Comparison of ENCODE assay signal across 7 cellular contexts in genomic region chr12:7926068-7926666, GRCh38. TPM values are rescaled to one million over a fixed set of nuclear protein-coding genes. Genes with fewer than 3 reads are reported as not detected.
A peak's percentile ranks its signal among the peaks of the same experiment; 100 is the strongest.
DNase-seq lines count a peak whose midpoint lies in the region; ATAC-seq and TF ChIP-seq lines count a peak whose summit lies in the region.
"Not testable (repeated sequence)": the region's sequence is repeated elsewhere in the genome, so short reads cannot be mapped to it uniquely, and the experiment has no call there.

No MANE protein-coding gene starts in this region.

- not testable (repeated sequence) for H3K4me1 ChIP-seq in GM23338 (ENCODE audit: insufficient read depth); smooth muscle cell (ENCODE audit: low read depth)
- peaks cover 14% of the 10 kb centered on the region for H3K4me1 ChIP-seq in endodermal cell (ENCODE audit: control insufficient read depth, insufficient read depth, low read length)

- peaks cover 64% of the 10 kb centered on the region for H3K79me2 ChIP-seq in GM23338 (replicated peaks; ENCODE audit: insufficient read depth)
- not testable (repeated sequence) for H3K79me2 ChIP-seq in smooth muscle cell (ENCODE audit: low read depth)

- not testable (repeated sequence) for H3K9me3 Mint-ChIP-seq in GM23338; activated T-cell treated with anti-CD3 and anti-CD28 coated beads, Interleukin-2, amount 50 U/mL, for 24 hours; activated naive CD4-positive, alpha-beta T cell treated with anti-CD3 and anti-CD28 coated beads, Interleukin-2, amount 50 U/mL, for 24 hours; endodermal cell

- H3K9me2 ChIP-seq in GM23338 (ENCODE audit: insufficient read depth): not testable (repeated sequence)

- H2AFZ ChIP-seq in GM23338; smooth muscle cell (ENCODE audit: low read depth): not testable (repeated sequence)

- 95 to 96% methylated on average over 5 of the region's 5 CpGs for WGBS in endodermal cell (ENCODE audit: insufficient coverage in 1 of 2, insufficient read length in 1 of 2), 2 experiments
- 89% methylated on average over 5 of the region's 5 CpGs for WGBS in smooth muscle cell (ENCODE audit: low lambda C conversion rate)

- H3K27ac ChIP-seq in GM23338 (ENCODE audit: low read depth) (peak overlapping the region; percentile 64; the same call in 1 of the 2 replicates), smooth muscle cell (ENCODE audit: low read depth) (peak overlapping the region; percentile 71)
- not testable (repeated sequence) for H3K27ac ChIP-seq in endodermal cell (ENCODE audit: low read depth, low read length)

- H4K20me1 ChIP-seq in GM23338 (replicated peaks; ENCODE audit: insufficient read depth) (peaks cover 24% of the 10 kb centered on the region), smooth muscle cell (ENCODE audit: low read depth) (peaks cover 94% of the 10 kb centered on the region)

- peak overlapping the region; percentile 100 for H3K9ac ChIP-seq in endodermal cell (ENCODE audit: extremely low read depth, low read length, poor library complexity, severe bottlenecking)
- H3K9ac ChIP-seq in smooth muscle cell (ENCODE audit: low read depth): not testable (repeated sequence)

- H3K27ac Mint-ChIP-seq in GM23338: peak overlapping the region; percentile 67; the same call in 1 of the 2 replicates
- H3K27ac Mint-ChIP-seq in T-helper 17 cell: peak overlapping the region; percentile 81
- peak overlapping the region; percentile 67 for H3K27ac Mint-ChIP-seq in activated T-cell treated with anti-CD3 and anti-CD28 coated beads, Interleukin-2, amount 50 U/mL, for 24 hours
- H3K27ac Mint-ChIP-seq in activated naive CD4-positive, alpha-beta T cell treated with anti-CD3 and anti-CD28 coated beads, Interleukin-2, amount 50 U/mL, for 24 hours: peak overlapping the region; percentile 79
- peak overlapping the region; percentile 3 for H3K27ac Mint-ChIP-seq in endodermal cell

- not testable (repeated sequence) for H3K9me3 ChIP-seq in T-helper 17 cell (ENCODE audit: control insufficient read depth, low read length, poor library complexity, severe bottlenecking); endodermal cell (ENCODE audit: control insufficient read depth, low read length); smooth muscle cell (replicated peaks; ENCODE audit: low read depth)

- peaks cover 89% of the 10 kb centered on the region for H3K36me3 ChIP-seq in GM23338 (ENCODE audit: insufficient read depth)
- peaks cover 90% of the 10 kb centered on the region for H3K36me3 ChIP-seq in endodermal cell (ENCODE audit: control insufficient read depth, insufficient read depth, low read length)
- H3K36me3 ChIP-seq in smooth muscle cell (ENCODE audit: low read depth): peaks cover 36% of the 10 kb centered on the region

- H3F3A ChIP-seq in GM23338 (replicated peaks; ENCODE audit: low read depth) (peaks cover 49% of the 10 kb centered on the region; the same call in 1 of the 2 replicates), smooth muscle cell (ENCODE audit: low read depth) (peaks cover 42% of the 10 kb centered on the region)

- not testable (repeated sequence) for ATAC-seq in GM23338, T-helper 17 cell

- H3K4me3 ChIP-seq in GM23338, smooth muscle cell: not testable (repeated sequence)
- H3K4me3 ChIP-seq in endodermal cell (ENCODE audit: low read length): peak overlapping the region; percentile 96

- H3K27me3 Mint-ChIP-seq in GM23338 (ENCODE audit: insufficient read depth, low read depth, poor library complexity): peaks cover 11% of the 10 kb centered on the region
- H3K27me3 Mint-ChIP-seq in T-helper 17 cell; activated T-cell treated with anti-CD3 and anti-CD28 coated beads, Interleukin-2, amount 50 U/mL, for 24 hours; activated naive CD4-positive, alpha-beta T cell treated with anti-CD3 and anti-CD28 coated beads, Interleukin-2, amount 50 U/mL, for 24 hours; endodermal cell (ENCODE audit: insufficient read depth): not testable (repeated sequence)

- DNase-seq in GM23338 (ENCODE audit: low spot score); T-helper 17 cell; activated T-cell treated with anti-CD3 and anti-CD28 coated beads, Interleukin-2, amount 50 U/mL, for 24 hours; endodermal cell; smooth muscle cell (lab: John Stamatoyannopoulos, UW; ENCODE audit: unreplicated experiment): not testable (repeated sequence)
- peak; percentile 64 for DNase-seq in mesenteric fat pad (ENCODE audit: low spot score)

- not testable (repeated sequence) for H3K4me2 ChIP-seq in GM23338, smooth muscle cell

- peaks cover 32% of the 10 kb centered on the region for H3K36me3 Mint-ChIP-seq in GM23338 (ENCODE audit: low read depth)
- not testable (repeated sequence) for H3K36me3 Mint-ChIP-seq in T-helper 17 cell (ENCODE audit: low read depth)
- H3K36me3 Mint-ChIP-seq in activated T-cell treated with anti-CD3 and anti-CD28 coated beads, Interleukin-2, amount 50 U/mL, for 24 hours (ENCODE audit: low read depth): peaks cover 48% of the 10 kb centered on the region
- peaks cover 25% of the 10 kb centered on the region for H3K36me3 Mint-ChIP-seq in activated naive CD4-positive, alpha-beta T cell treated with anti-CD3 and anti-CD28 coated beads, Interleukin-2, amount 50 U/mL, for 24 hours
- H3K36me3 Mint-ChIP-seq in endodermal cell (ENCODE audit: low read depth): peaks cover 48% of the 10 kb centered on the region

- not testable (repeated sequence) for H3K4me3 Mint-ChIP-seq in GM23338; activated T-cell treated with anti-CD3 and anti-CD28 coated beads, Interleukin-2, amount 50 U/mL, for 24 hours; activated naive CD4-positive, alpha-beta T cell treated with anti-CD3 and anti-CD28 coated beads, Interleukin-2, amount 50 U/mL, for 24 hours; endodermal cell
- H3K4me3 Mint-ChIP-seq in T-helper 17 cell: peak overlapping the region; percentile 47

- H3K4me1 Mint-ChIP-seq in GM23338 (peaks cover 41% of the 10 kb centered on the region), T-helper 17 cell (peaks cover 35% of the 10 kb centered on the region), endodermal cell (peaks cover 57% of the 10 kb centered on the region)
- peaks cover 52% of the 10 kb centered on the region for H3K4me1 Mint-ChIP-seq in activated T-cell treated with anti-CD3 and anti-CD28 coated beads, Interleukin-2, amount 50 U/mL, for 24 hours (ENCODE audit: low read depth)
- peaks cover 60% of the 10 kb centered on the region for H3K4me1 Mint-ChIP-seq in activated naive CD4-positive, alpha-beta T cell treated with anti-CD3 and anti-CD28 coated beads, Interleukin-2, amount 50 U/mL, for 24 hours

- not testable (repeated sequence) for TF ChIP-seq CTCF in GM23338 (conservative IDR thresholded peaks at IDR 0.05; ENCODE audit: low read depth in 2 of 2); endodermal cell (conservative IDR thresholded peaks at IDR 0.05); smooth muscle cell (IDR thresholded peaks at IDR 0.05; ENCODE audit: borderline replicate concordance, insufficient read depth, poor library complexity, severe bottlenecking)

- not testable (repeated sequence) for H3K27me3 ChIP-seq in GM23338 (ENCODE audit: insufficient read depth); endodermal cell (ENCODE audit: control insufficient read depth, insufficient read depth, low read length, poor library complexity, severe bottlenecking); smooth muscle cell (ENCODE audit: low read depth)

RNA-seq across cellular contexts. Expression of gene SLC2A3, which starts 9.8 kb away (rescaled TPM):
- total RNA-seq in GM23338 (2014; rRNA removed; shearing (Covaris generic)): 388 and 451 TPM in 2 replicates
- polyA plus RNA-seq in GM23338 (2016; fragmentation: Nextera tagmentation; extraction: Ambion mirVana) (199 and 208 TPM in 2 replicates), smooth muscle cell (211 and 466 TPM in 2 replicates)
- total RNA-seq in T-helper 17 cell (100 to 1,000 TPM; 689 to 766 TPM), endodermal cell (1,000 to 10,000 TPM; 1,330 to 2,480 TPM), mesenteric fat pad (238 TPM), smooth muscle cell (938 and 998 TPM in 2 replicates)
- polyA plus RNA-seq in endodermal cell (2013, experiment 1 of 2): 758 TPM
- polyA plus RNA-seq in endodermal cell (2013, experiment 2 of 2): 902 TPM

RNA-seq across cellular contexts. Expression of gene SLC2A14, which starts 53.5 kb away (rescaled TPM):
- total RNA-seq in GM23338 (2014; rRNA removed; shearing (Covaris generic)): 26.1 and 31.5 TPM in 2 replicates
- polyA plus RNA-seq in GM23338 (2016; fragmentation: Nextera tagmentation; extraction: Ambion mirVana) (6.7 and 6.8 TPM in 2 replicates), smooth muscle cell (8.1 and 19.3 TPM in 2 replicates)
- total RNA-seq in T-helper 17 cell (1 to 10 TPM in 1 of 2 donors, under 1 TPM in 1; 0.17 to 6.4 TPM), endodermal cell (10 to 100 TPM; 35.9 to 70.9 TPM), mesenteric fat pad (5.4 TPM), smooth muscle cell (2.3 and 2.8 TPM in 2 replicates)
- polyA plus RNA-seq in endodermal cell (2013, experiment 1 of 2): 0.50 TPM
- 0.54 TPM for polyA plus RNA-seq in endodermal cell (2013, experiment 2 of 2)

Comparison
In these comparisons a context has a peak if more than half of its experiments do, and no peak if none do; other contexts are left out.
1. H3K27ac Mint-ChIP-seq: peak in every context shown above with its lines; median percentile 81 in T-helper 17 cell; 79 in activated naive CD4-positive, alpha-beta T cell treated with anti-CD3 and anti-CD28 coated beads, Interleukin-2, amount 50 U/mL, for 24 hours; 67 in GM23338; 67 in activated T-cell treated with anti-CD3 and anti-CD28 coated beads, Interleukin-2, amount 50 U/mL, for 24 hours; 3 in endodermal cell.